In the genomic region with DNA sequence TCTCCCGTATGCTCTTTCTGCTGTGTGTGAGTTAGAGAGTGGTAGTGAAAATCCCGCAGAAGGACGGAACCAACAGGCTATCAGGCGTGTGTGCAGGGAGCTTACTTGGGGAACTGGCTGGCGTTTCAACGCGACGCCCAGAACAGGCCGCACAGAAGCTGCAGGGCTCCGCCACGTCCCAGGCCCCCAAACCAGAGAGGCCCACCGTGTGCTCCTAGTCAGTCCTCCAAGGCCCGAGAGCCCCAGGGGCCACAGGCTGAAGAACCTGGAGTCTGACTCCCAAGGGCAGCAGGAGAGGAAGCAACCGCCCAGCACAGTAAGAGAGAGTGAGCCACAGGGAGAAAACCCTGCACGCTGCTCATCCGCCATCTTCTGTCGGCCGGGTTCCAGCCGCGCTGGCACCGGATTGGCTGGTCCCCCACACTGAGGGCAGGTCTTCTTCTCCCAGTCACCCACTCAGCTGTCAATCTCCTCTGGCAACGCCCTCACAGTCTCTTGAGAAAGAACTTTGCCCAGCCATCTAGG, we compare ENCODE assay signal across 1 cellular context.
TF ChIP-seq lines count a peak whose summit lies in the region.

No MANE protein-coding gene starts in this region.

TF ChIP-seq in GM23338, 12 proteins besides CTCF, POLR2A, EP300 and RAD21 (continued from another document):
- TF ChIP-seq ZNF462 (CRISPR knock-in tag; IDR thresholded peaks at IDR 0.05) (no peak), EZH2 (IDR thresholded peaks at IDR 0.05; ENCODE audit: low read depth, unreplicated experiment) (no peak), STAT1 (IDR thresholded peaks at IDR 0.05; ENCODE audit: unreplicated experiment) (no peak), JUNB (IDR thresholded peaks at IDR 0.05; ENCODE audit: unreplicated experiment) (no peak), NANOG (IDR thresholded peaks at IDR 0.05; ENCODE audit: borderline replicate concordance) (no peak)
- TF ChIP-seq, protein P1, sequence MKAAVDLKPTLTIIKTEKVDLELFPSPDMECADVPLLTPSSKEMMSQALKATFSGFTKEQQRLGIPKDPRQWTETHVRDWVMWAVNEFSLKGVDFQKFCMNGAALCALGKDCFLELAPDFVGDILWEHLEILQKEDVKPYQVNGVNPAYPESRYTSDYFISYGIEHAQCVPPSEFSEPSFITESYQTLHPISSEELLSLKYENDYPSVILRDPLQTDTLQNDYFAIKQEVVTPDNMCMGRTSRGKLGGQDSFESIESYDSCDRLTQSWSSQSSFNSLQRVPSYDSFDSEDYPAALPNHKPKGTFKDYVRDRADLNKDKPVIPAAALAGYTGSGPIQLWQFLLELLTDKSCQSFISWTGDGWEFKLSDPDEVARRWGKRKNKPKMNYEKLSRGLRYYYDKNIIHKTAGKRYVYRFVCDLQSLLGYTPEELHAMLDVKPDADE (IDR thresholded peaks at IDR 0.05), result no peak
